Comparison of ENCODE assay signal across 20 cellular contexts in genomic region chr4:141435446-141436225, GRCh38.
"Had no signal": no experiment of that assay in that cellular context is flagged by ENCODE, and none has a peak within 500 bp of the region (broad histone marks: within the 10 kb centered on the region; RNA-seq: fewer than 3 reads in every experiment).

No MANE protein-coding gene starts in this region.

- H3K9me3 Mint-ChIP-seq: activated naive CD8-positive, alpha-beta T cell treated with anti-CD3 and anti-CD28 coated beads for 36 hours; stimulated activated naive CD8-positive, alpha-beta T cell treated with anti-CD3 and anti-CD28 coated beads, Interleukin-15, Interleukin-2, amounts not matched to agents 100 ng/mL and 50 ng/mL, for 24 hours had no signal

- H3K27ac ChIP-seq: coronary artery, gastrocnemius medialis, psoas muscle, upper lobe of right lung had no signal

- ATAC-seq: activated CD8-positive, alpha-beta memory T cell treated with anti-CD3 and anti-CD28 coated beads, Interleukin-2, amount 10 ng/mL, durations not matched to agents 7 days and 5 days; gastrocnemius medialis; left ventricle myocardium superior; psoas muscle; upper lobe of right lung had no signal

- H3K36me3 Mint-ChIP-seq: activated CD8-positive, alpha-beta memory T cell treated with anti-CD3 and anti-CD28 coated beads, Interleukin-2, amount 10 ng/mL, durations not matched to agents 7 days and 5 days; activated naive CD8-positive, alpha-beta T cell treated with anti-CD3 and anti-CD28 coated beads for 36 hours had no signal

- DNase-seq: activated CD4-positive, alpha-beta T cell treated with anti-CD3 and anti-CD28 coated beads, Interleukin-2, amount 50 U/mL, for 4 hours; activated CD4-positive, CD25-positive, alpha-beta regulatory T cell treated with anti-CD3 and anti-CD28 coated beads, Interleukin-2, amount 50 U/mL, for 72 hours; activated CD8-positive, alpha-beta memory T cell treated with anti-CD3 and anti-CD28 coated beads, Interleukin-2, amount 10 ng/mL, durations not matched to agents 7 days and 5 days; activated gamma-delta T cell; activated naive CD8-positive, alpha-beta T cell treated with anti-CD3 and anti-CD28 coated beads for 36 hours; activated T-cell treated with anti-CD3 and anti-CD28 coated beads, Interleukin-2, amount 50 U/mL, for 48 hours; aorta; caudate nucleus; effector CD8-positive, alpha-beta T cell; erythroblast; gastrocnemius medialis; kidney; left ventricle myocardium superior; mesendoderm; psoas muscle; stimulated activated CD4-positive, alpha-beta T cell treated with anti-CD3 and anti-CD28 coated beads, Interleukin-4, amount 100 ng/mL, for 24 hours; T-helper 9 cell; upper lobe of right lung had no signal

- H3K27ac Mint-ChIP-seq: activated CD8-positive, alpha-beta memory T cell treated with anti-CD3 and anti-CD28 coated beads, Interleukin-2, amount 10 ng/mL, durations not matched to agents 7 days and 5 days; activated naive CD8-positive, alpha-beta T cell treated with anti-CD3 and anti-CD28 coated beads for 36 hours; stimulated activated naive CD8-positive, alpha-beta T cell treated with anti-CD3 and anti-CD28 coated beads, Interleukin-15, Interleukin-2, amounts not matched to agents 100 ng/mL and 50 ng/mL, for 24 hours had no signal

- H3K4me3 ChIP-seq: coronary artery, gastrocnemius medialis, psoas muscle, upper lobe of right lung had no signal

- H3K27me3 ChIP-seq: gastrocnemius medialis, upper lobe of right lung had no signal

- H3K36me3 ChIP-seq: gastrocnemius medialis, upper lobe of right lung had no signal

- H3K4me3 Mint-ChIP-seq: activated CD8-positive, alpha-beta memory T cell treated with anti-CD3 and anti-CD28 coated beads, Interleukin-2, amount 10 ng/mL, durations not matched to agents 7 days and 5 days; activated naive CD8-positive, alpha-beta T cell treated with anti-CD3 and anti-CD28 coated beads for 36 hours; stimulated activated naive CD8-positive, alpha-beta T cell treated with anti-CD3 and anti-CD28 coated beads, Interleukin-15, Interleukin-2, amounts not matched to agents 100 ng/mL and 50 ng/mL, for 24 hours had no signal

- H3K4me1 Mint-ChIP-seq: activated CD8-positive, alpha-beta memory T cell treated with anti-CD3 and anti-CD28 coated beads, Interleukin-2, amount 10 ng/mL, durations not matched to agents 7 days and 5 days; activated naive CD8-positive, alpha-beta T cell treated with anti-CD3 and anti-CD28 coated beads for 36 hours had no signal

- H3K4me1 ChIP-seq: gastrocnemius medialis, psoas muscle, upper lobe of right lung had no signal

- H3K27me3 Mint-ChIP-seq: activated CD8-positive, alpha-beta memory T cell treated with anti-CD3 and anti-CD28 coated beads, Interleukin-2, amount 10 ng/mL, durations not matched to agents 7 days and 5 days; activated naive CD8-positive, alpha-beta T cell treated with anti-CD3 and anti-CD28 coated beads for 36 hours had no signal
